In the genomic region with DNA sequence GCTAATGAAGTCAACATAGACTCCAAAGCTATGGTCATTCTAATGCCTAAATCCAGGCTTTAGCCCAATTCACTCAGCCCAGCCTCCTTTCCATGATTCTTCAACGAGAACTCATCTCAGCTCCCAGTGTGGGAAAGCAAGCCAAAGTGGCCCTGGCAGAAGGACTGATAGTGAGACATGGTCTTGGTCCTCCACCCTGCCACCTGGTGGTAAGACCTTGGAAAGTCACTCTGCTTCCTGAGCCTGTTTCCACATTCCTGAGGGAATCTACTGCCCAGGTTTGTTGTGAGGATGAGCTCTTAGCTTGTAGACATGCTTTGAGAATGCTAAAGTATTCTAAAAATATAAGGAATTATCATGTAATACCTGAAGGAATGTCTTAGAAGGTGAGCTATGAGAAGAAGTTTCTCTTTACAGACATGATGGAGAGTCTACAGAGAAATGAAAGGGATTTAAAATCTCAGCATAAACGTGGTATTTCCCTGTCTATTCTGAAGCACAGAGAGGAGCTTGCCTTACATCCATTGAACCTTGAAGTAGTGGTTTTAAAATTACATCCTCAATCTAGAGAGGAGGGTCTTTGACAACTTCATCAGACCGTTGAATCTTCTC, we compare ENCODE assay signal across 8 cellular contexts.
DNase-seq lines count a peak whose midpoint lies in the region; ATAC-seq and TF ChIP-seq lines count a peak whose summit lies in the region.

No MANE protein-coding gene starts in this region.

- no peaks in the 10 kb centered on the region for H3K36me3 ChIP-seq in OCI-LY1 (ENCODE audit: insufficient read depth, low read length)

- H3K27ac ChIP-seq in OCI-LY1 (ENCODE audit: low read depth, low read length, poor library complexity, severe bottlenecking) (no peak overlapping the region), caudate nucleus (ENCODE audit: low read depth, low read length) (no peak overlapping the region)

- peak; percentile 17 for DNase-seq in CMK (ENCODE audit: low read depth)
- peak in 52 of 61 donors; percentile 0 to 73 (median 20) for DNase-seq in caudate nucleus (lab: John Stamatoyannopoulos, UW)
- DNase-seq in left colon: peak; percentile 33 to 61
- DNase-seq in superior temporal gyrus (ENCODE audit: extremely low spot score): peak; percentile 84

- H3K79me2 ChIP-seq in OCI-LY1 (ENCODE audit: insufficient read depth, low read length): no peaks in the 10 kb centered on the region

- H4K20me1 ChIP-seq in OCI-LY1 (ENCODE audit: insufficient read depth, low read length): no peaks in the 10 kb centered on the region

- no peak overlapping the region for H2AFZ ChIP-seq in OCI-LY1 (ENCODE audit: low read length)

- peak; percentile 71 for TF ChIP-seq CTCF in OCI-LY1 (IDR thresholded peaks at IDR 0.05; ENCODE audit: low read length)

- H3K4me1 ChIP-seq in OCI-LY1 (ENCODE audit: insufficient read depth, low read length, severe bottlenecking): no peaks in the 10 kb centered on the region

- no peaks in the 10 kb centered on the region for H3K9me3 ChIP-seq in OCI-LY1 (ENCODE audit: low read length)

- no peaks in the 10 kb centered on the region for H3F3A ChIP-seq in OCI-LY1 (ENCODE audit: insufficient read depth, low read length)

- peak; percentile 82 for ATAC-seq in GM18511 (IDR thresholded peaks at IDR 0.05; ENCODE audit: unreplicated experiment)
- ATAC-seq in HG03565 (IDR thresholded peaks at IDR 0.05; ENCODE audit: unreplicated experiment): peak; percentile 49
- peak; percentile 78 for ATAC-seq in left colon
- no peak for ATAC-seq in GM21528 (IDR thresholded peaks at IDR 0.05; ENCODE audit: low FRiP score, unreplicated experiment)

- H3K9me2 ChIP-seq in OCI-LY1 (ENCODE audit: low read depth, low read length): no peaks in the 10 kb centered on the region

- intact Hi-C loops in left colon (cut with DNase I, micrococcal nuclease): no loop called here

- H3K4me3 ChIP-seq in OCI-LY1 (ENCODE audit: low read depth, low read length, poor library complexity, severe bottlenecking): no peak overlapping the region

- no peak overlapping the region for H3K9ac ChIP-seq in OCI-LY1 (ENCODE audit: low read length)

- no peaks in the 10 kb centered on the region for H3K27me3 ChIP-seq in OCI-LY1 (ENCODE audit: insufficient read depth, low read length)

- no peak overlapping the region for H3K4me2 ChIP-seq in OCI-LY1 (ENCODE audit: low read length)

Comparison
In these comparisons a context has a peak if more than half of its experiments do, and no peak if none do; other contexts are left out.
1. DNase-seq: peak in every context shown above with its lines; median percentile 84 in superior temporal gyrus; 47 in left colon; 20 in caudate nucleus; 17 in CMK.